8 cellular contexts compared by ENCODE assay signal in genomic region chrX:13087322-13088154, GRCh38. TPM values are rescaled to one million over a fixed set of nuclear protein-coding genes. Genes with fewer than 3 reads are reported as not detected.
DNase-seq lines count a peak whose midpoint lies in the region; ATAC-seq and TF ChIP-seq lines count a peak whose summit lies in the region.

No MANE protein-coding gene starts in this region.

- no peak overlapping the region for H3K4me2 ChIP-seq in mesendoderm (ENCODE audit: low read length)

- no peaks in the 10 kb centered on the region for H3K9me3 ChIP-seq in right cardiac atrium (ENCODE audit: control insufficient read depth, low read length)

- no peaks in the 10 kb centered on the region for H3K36me3 ChIP-seq in mesendoderm (ENCODE audit: control insufficient read depth, insufficient read depth, low read length)

- no peaks in the 10 kb centered on the region for H3K79me1 ChIP-seq in mesendoderm (ENCODE audit: low read length)

- H2BK120ac ChIP-seq in mesendoderm (ENCODE audit: low read depth, low read length): no peak overlapping the region

- H2AK5ac ChIP-seq in mesendoderm (ENCODE audit: low read length): no peak overlapping the region

- CTCF ChIA-PET in RWPE1 (lab: Yijun Ruan, JAX): no interaction called here

- H3K27me3 ChIP-seq in mesendoderm (ENCODE audit: insufficient read depth, low read length, poor library complexity) (no peaks in the 10 kb centered on the region), right cardiac atrium (ENCODE audit: control insufficient read depth, insufficient read depth) (no peaks in the 10 kb centered on the region)

- no peak overlapping the region for H2BK15ac ChIP-seq in mesendoderm (replicated peaks; ENCODE audit: low read depth)

- H3K27ac ChIP-seq in RWPE1: no peak overlapping the region
- H3K27ac ChIP-seq in mesendoderm (ENCODE audit: low read depth, low read length): no peak overlapping the region
- H3K27ac ChIP-seq in right cardiac atrium (ENCODE audit: low read length): no peak overlapping the region

- H3K4me3 ChIP-seq in skeletal muscle cell (ENCODE audit: low read depth, low read length) (no peak overlapping the region), mesendoderm (ENCODE audit: low read length) (no peak overlapping the region), right cardiac atrium (ENCODE audit: low read length) (no peak overlapping the region)

- TF ChIP-seq CTCF in RWPE1 (conservative IDR thresholded peaks at IDR 0.05; ENCODE audit: low read depth): no peak

- no peak overlapping the region for H3K23ac ChIP-seq in mesendoderm (ENCODE audit: low read length)

- H4K8ac ChIP-seq in mesendoderm (ENCODE audit: low read depth, low read length): no peak overlapping the region

- H3K18ac ChIP-seq in mesendoderm (ENCODE audit: low read length): no peak overlapping the region

- peaks cover 93% of the 10 kb centered on the region for H3K4me1 Mint-ChIP-seq in activated naive CD8-positive, alpha-beta T cell treated with anti-CD3 and anti-CD28 coated beads, Interleukin-2, amount 50 U/mL, for 24 hours

- H2BK5ac ChIP-seq in mesendoderm (ENCODE audit: low read length): no peak overlapping the region

- ATAC-seq in GM18909 (IDR thresholded peaks at IDR 0.05; ENCODE audit: poor library complexity, unreplicated experiment) (peak; percentile 80), HG03039 (IDR thresholded peaks at IDR 0.05; ENCODE audit: unreplicated experiment) (peak; percentile 57), right cardiac atrium (no peak)
- ATAC-seq in activated naive CD8-positive, alpha-beta T cell treated with anti-CD3 and anti-CD28 coated beads, Interleukin-2, amount 50 U/mL, for 24 hours: peak; percentile 74

- POLR2A ChIA-PET in RWPE1 (lab: Yijun Ruan, JAX; ENCODE audit: low non-redundant PET): no interaction called here

- peak overlapping the region; percentile 98 for H3K27ac Mint-ChIP-seq in activated naive CD8-positive, alpha-beta T cell treated with anti-CD3 and anti-CD28 coated beads, Interleukin-2, amount 50 U/mL, for 24 hours

- no peaks in the 10 kb centered on the region for H3K79me2 ChIP-seq in mesendoderm (ENCODE audit: control insufficient read depth, insufficient read depth, low read length)

- peak; percentile 9 for DNase-seq in RWPE1 (ENCODE audit: low spot score)
- peak; percentile 53 for DNase-seq in activated naive CD8-positive, alpha-beta T cell treated with anti-CD3 and anti-CD28 coated beads, Interleukin-2, amount 50 U/mL, for 24 hours
- DNase-seq in skeletal muscle cell (ENCODE audit: low read depth): peak; percentile 36
- no peak for DNase-seq in mesendoderm
- DNase-seq in right cardiac atrium: no peak
- DNase-seq in inferior parietal cortex (ENCODE audit: extremely low spot score): no peak

- H3K9ac ChIP-seq in mesendoderm (ENCODE audit: low read length): no peak overlapping the region

- H3K27me3 Mint-ChIP-seq in activated naive CD8-positive, alpha-beta T cell treated with anti-CD3 and anti-CD28 coated beads, Interleukin-2, amount 50 U/mL, for 24 hours: no peaks in the 10 kb centered on the region

- H4K5ac ChIP-seq in mesendoderm (ENCODE audit: low read length): no peak overlapping the region

- intact Hi-C loops in right cardiac atrium (cut with DNase I): no loop called here

- no peaks in the 10 kb centered on the region for H3K36me3 Mint-ChIP-seq in activated naive CD8-positive, alpha-beta T cell treated with anti-CD3 and anti-CD28 coated beads, Interleukin-2, amount 50 U/mL, for 24 hours (ENCODE audit: low read depth)

- H3K9me3 Mint-ChIP-seq in activated naive CD8-positive, alpha-beta T cell treated with anti-CD3 and anti-CD28 coated beads, Interleukin-2, amount 50 U/mL, for 24 hours: no peaks in the 10 kb centered on the region

- peak overlapping the region; percentile 80 for H3K4me3 Mint-ChIP-seq in activated naive CD8-positive, alpha-beta T cell treated with anti-CD3 and anti-CD28 coated beads, Interleukin-2, amount 50 U/mL, for 24 hours

- whole genome bisulfite sequencing in mesendoderm (ENCODE audit: extremely low coverage, insufficient coverage, low lambda C conversion rate): no CpG with 5 or more reads among the region's 9 CpGs
- 71% methylated on average over 9 of the region's 9 CpGs for WGBS in right cardiac atrium

- H3K4me1 ChIP-seq in mesendoderm (ENCODE audit: control insufficient read depth, low read depth, low read length) (no peaks in the 10 kb centered on the region), right cardiac atrium (ENCODE audit: control insufficient read depth, insufficient read depth, low read length) (no peaks in the 10 kb centered on the region)

- H3K56ac ChIP-seq in mesendoderm (ENCODE audit: low read length): no peak overlapping the region

- no peak overlapping the region for H3K4ac ChIP-seq in mesendoderm (ENCODE audit: low read depth, low read length)

RNA-seq across cellular contexts. Expression of gene FAM9C, which starts 43.1 kb away (rescaled TPM):
- polyA plus RNA-seq in mesendoderm (2013, experiment 1 of 2): 0.21 TPM
- polyA plus RNA-seq in mesendoderm (2013, experiment 2 of 2): 0.20 TPM
- not detected for total RNA-seq in right cardiac atrium
- polyA plus RNA-seq in right cardiac atrium: 0.02 TPM

Comparison
In these comparisons a context has a peak if more than half of its experiments do, and no peak if none do; other contexts are left out.
1. ATAC-seq: peak in GM18909 (single experiment), HG03039 (single experiment) and activated naive CD8-positive, alpha-beta T cell treated with anti-CD3 and anti-CD28 coated beads, Interleukin-2, amount 50 U/mL, for 24 hours (single experiment); none in right cardiac atrium (0 of 2).
2. DNase-seq: peak in RWPE1 (single experiment), activated naive CD8-positive, alpha-beta T cell treated with anti-CD3 and anti-CD28 coated beads, Interleukin-2, amount 50 U/mL, for 24 hours (single experiment) and skeletal muscle cell (single experiment); none in mesendoderm (single experiment), right cardiac atrium (0 of 3) and inferior parietal cortex (single experiment).